8 cellular contexts compared by ENCODE assay signal in the genomic region with DNA sequence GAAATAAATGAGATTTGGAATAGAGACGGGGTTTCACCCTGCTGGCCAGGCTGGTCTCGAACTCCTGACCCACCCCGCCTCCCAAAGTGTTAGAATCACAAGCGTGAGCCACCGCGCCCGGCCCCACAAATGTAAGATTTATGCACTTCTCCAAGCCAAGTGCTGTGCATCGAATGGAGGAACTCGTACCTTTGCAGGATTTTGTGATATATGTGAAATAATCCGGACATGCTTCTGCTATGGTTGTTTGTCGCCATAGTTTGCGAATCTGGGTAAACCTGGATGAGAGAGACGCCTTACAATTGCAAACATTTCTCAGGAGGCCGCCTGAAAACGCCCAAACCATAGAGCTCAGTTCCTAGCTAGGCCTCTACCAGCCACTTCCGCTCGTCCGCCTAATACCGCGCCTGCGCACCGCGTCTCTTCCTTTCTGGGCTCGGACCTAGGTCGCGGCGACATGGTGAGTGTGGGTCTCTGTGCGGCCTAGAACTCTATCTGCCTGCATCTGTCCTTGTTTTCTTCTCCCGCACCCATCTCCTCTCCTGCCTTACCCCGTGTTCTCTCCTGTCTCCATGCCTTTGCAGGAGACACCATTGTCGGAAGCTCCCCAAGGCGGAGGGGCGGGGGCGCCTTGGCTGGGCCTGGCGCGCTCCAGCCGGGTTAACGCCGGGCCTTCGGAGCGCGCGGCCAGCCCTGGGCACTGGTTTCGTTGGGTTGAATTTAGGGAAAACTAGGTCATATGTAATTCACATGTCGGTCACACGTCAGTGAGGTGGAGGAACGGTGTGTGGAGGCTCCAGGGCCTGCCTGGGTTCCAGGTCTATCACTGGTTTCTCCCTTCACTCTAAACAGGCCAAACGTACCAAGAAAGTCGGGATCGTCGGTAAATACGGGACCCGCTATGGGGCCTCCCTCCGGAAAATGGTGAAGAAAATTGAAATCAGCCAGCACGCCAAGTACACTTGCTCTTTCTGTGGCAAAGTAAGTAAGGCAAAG. TPM values are rescaled to one million over a fixed set of nuclear protein-coding genes. Genes with fewer than 3 reads are reported as not detected.
A peak's percentile ranks its signal among the peaks of the same experiment; 100 is the strongest.
DNase-seq lines count a peak whose midpoint lies in the region; ATAC-seq and TF ChIP-seq lines count a peak whose summit lies in the region.

RPL37A (plus strand) TSS at position 427 of the 996 bp plus-strand sequence; CDS start at position 458, 31 bp downstream.

- TF ChIP-seq POLR2A in GM18951 (IDR thresholded peaks at IDR 0.05; ENCODE audit: extremely low read depth, insufficient read depth, insufficient read length) (peak; percentile 99), spleen (IDR thresholded peaks at IDR 0.05) (peak; percentile 44 to 83 (median 76))

- 0 to 2% (median 1%) methylated on average over 52 to 55 of the region's 55 CpGs for WGBS in spleen, 5 donors

- no peaks in the 10 kb centered on the region for H3K27me3 ChIP-seq in spleen (replicated peaks in 1 of 7)

- H3K36me3 ChIP-seq in spleen, result peaks cover 6 to 45% (median 40%) of the 10 kb centered on the region in 6 donors

- peak; percentile 97 for DNase-seq in AG08395 (ENCODE audit: low spot score)
- DNase-seq in NCI-H345 (lab: John Stamatoyannopoulos, UW), result peak; percentile 95
- DNase-seq in activated B cell treated with CpG ODN at 0.5 μM for 24 hours, result peak; percentile 82
- DNase-seq in caudate nucleus (lab: John Stamatoyannopoulos, UW), result peak; percentile 51 to 95 (median 88)
- peak; percentile 98 for DNase-seq in inferior parietal cortex (ENCODE audit: extremely low spot score)
- DNase-seq in spleen, result peak; percentile 97

- peaks cover 63% of the 10 kb centered on the region for H3K4me1 Mint-ChIP-seq in activated B cell treated with CpG ODN at 0.5 μM for 24 hours

- peak within 1 kb of the TSS; percentile 92 for H3K27ac ChIP-seq in caudate nucleus (ENCODE audit: low read depth, low read length)
- H3K27ac ChIP-seq in spleen, result peak within 1 kb of the TSS; percentile 79 to 90 (median 86)

- intact Hi-C loops in activated B cell treated with CpG ODN at 0.5 μM for 24 hours (cut with micrococcal nuclease), result loop anchor here (1.0 to 10.0 kb wide), 7 partner anchors 86 to 1690 kb away; partner anchors contain the start of genes ATIC, BARD1, MREG and SMARCAL1
- intact Hi-C loops in spleen (cut with DNase I; ENCODE audit: low total_unique reads), result loop anchor here (10.0 kb wide), 1 partner anchor 84 kb away; the partner anchor contains the start of gene SMARCAL1

- peaks cover 19 to 83% (median 57%) of the 10 kb centered on the region in 6 donors for H3K4me1 ChIP-seq in spleen

- CTCF ChIA-PET in activated B cell treated with CpG ODN at 0.5 μM for 24 hours (lab: Charles Lee), result interaction anchor here (0.8 to 1.3 kb wide), 2 partner anchors 20 to 93 kb away, joined by 3 read pairs; no protein-coding TSS in a partner anchor

- H3K9me3 Mint-ChIP-seq in activated B cell treated with CpG ODN at 0.5 μM for 24 hours, result no peaks in the 10 kb centered on the region

- H3K4me3 Mint-ChIP-seq in activated B cell treated with CpG ODN at 0.5 μM for 24 hours, result peak within 1 kb of the TSS; percentile 98

- H3K36me3 Mint-ChIP-seq in activated B cell treated with CpG ODN at 0.5 μM for 24 hours (ENCODE audit: low read depth), result peaks cover 53% of the 10 kb centered on the region

- H3K27ac Mint-ChIP-seq in activated B cell treated with CpG ODN at 0.5 μM for 24 hours, result peak within 1 kb of the TSS; percentile 92

- POLR2A ChIA-PET in activated B cell treated with CpG ODN at 0.5 μM for 24 hours (lab: Charles Lee), result interaction anchor here (0.6 to 2.6 kb wide), 24 partner anchors 8 to 483 kb away, joined by 3 to 27 read pairs (median 4); partner anchors contain the start of genes SMARCAL1 and XRCC5

- peak within 1 kb of the TSS; percentile 59 to 90 (median 76) for H3K4me3 ChIP-seq in spleen

- ATAC-seq in HG03196 (IDR thresholded peaks at IDR 0.05; ENCODE audit: unreplicated experiment), result peak; percentile 87
- ATAC-seq in activated B cell treated with CpG ODN at 0.5 μM for 24 hours (ENCODE audit: low read depth), result peak; percentile 97

- no peaks in the 10 kb centered on the region for H3K27me3 Mint-ChIP-seq in activated B cell treated with CpG ODN at 0.5 μM for 24 hours

- TF ChIP-seq CTCF in activated B cell treated with CpG ODN at 0.5 μM for 24 hours (IDR thresholded peaks at IDR 0.05) (no peak), spleen (IDR thresholded peaks at IDR 0.05 in 8 of 11, conservative IDR thresholded peaks at IDR 0.05 in 3 of 11) (peak in 3 of 11 experiments; percentile 12 to 21 (median 19))

- H3K9me3 ChIP-seq in spleen, result no peaks in the 10 kb centered on the region

- in situ Hi-C loops in GM18951 (cut with MboI; ENCODE audit: low sequenced_read_pairs, unreplicated experiment), result no loop called here

RNA-seq across cellular contexts. Expression of gene RPL37A, which starts in this region (rescaled TPM):
- total RNA-seq in activated B cell treated with CpG ODN at 0.5 μM for 24 hours (4,501 and 5,377 TPM in 2 replicates), spleen (1,000 to 10,000 TPM in 4 of 7 donors, 100 to 1,000 TPM in 3; 688 to 2,288 (median 1,633) TPM)
- 1,000 to 10,000 TPM; 5,553 to 9,110 (median 7,989) TPM for polyA plus RNA-seq in spleen

Comparison
In these comparisons a context has a peak if more than half of its experiments do, and no peak if none do; other contexts are left out.
1. Peak in every context shown above with its lines: DNase-seq, ATAC-seq, H3K4me3 ChIP-seq and H3K27ac ChIP-seq.